ENCODE assay signal across 8 cellular contexts in the genomic region with DNA sequence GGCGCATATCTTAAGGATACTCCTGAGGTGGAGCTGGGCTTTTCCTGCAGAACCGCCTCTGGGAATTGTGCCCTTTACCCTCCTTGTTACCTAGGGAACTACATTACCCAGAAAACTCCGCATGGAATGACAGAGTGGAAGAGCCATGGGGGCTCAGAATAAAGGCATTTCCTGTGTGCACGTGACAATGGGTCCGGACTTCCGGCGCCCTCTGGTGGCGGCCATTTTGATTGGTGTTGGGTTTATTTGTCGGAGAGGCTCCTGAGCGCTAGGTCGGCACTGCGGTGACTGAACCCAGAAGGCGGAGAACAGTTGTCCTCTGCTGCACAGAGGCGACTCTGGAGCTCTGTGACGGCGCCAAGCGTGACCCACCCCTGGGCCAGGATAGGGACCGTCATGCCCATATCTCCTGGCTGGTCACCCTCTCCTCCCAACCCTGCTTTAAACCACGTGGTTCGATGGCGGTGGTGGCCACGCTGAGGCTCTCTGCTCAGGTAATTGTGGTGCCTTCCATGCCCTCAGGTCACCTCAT. TPM values are rescaled to one million over a fixed set of nuclear protein-coding genes. Genes with fewer than 3 reads are reported as not detected.
DNase-seq lines count a peak whose midpoint lies in the region; ATAC-seq and TF ChIP-seq lines count a peak whose summit lies in the region.

A gene (plus strand): TSS at position 229 of the 532 bp plus-strand sequence. CDS start 230 bp downstream, at position 459.

- 0 out of 2 replicates have a peak, but pooled peaks cover 9% of the 10 kb centered on the region for H3K36me3 ChIP-seq in WERI-Rb-1

- no peak for TF ChIP-seq CTCF in WERI-Rb-1 (IDR thresholded peaks at IDR 0.05; ENCODE audit: low read depth, low read length)

- no peaks in the 10 kb centered on the region for H3K9me3 ChIP-seq in WERI-Rb-1 (ENCODE audit: severe bottlenecking)

- intact Hi-C loops in left colon (cut with DNase I, micrococcal nuclease): no loop called here

- DNase-seq in NCI-H526 (lab: John Stamatoyannopoulos, UW) (peak; percentile 12 to 50), NCI-H526 treated with DMSO at 0.1 percent for 48 hours (lab: John Stamatoyannopoulos, UW) (no peak), WERI-Rb-1 (peak; percentile 91), ecto neural progenitor cell (ENCODE audit: low spot score) (peak; percentile 93), left colon (peak in 1 of 2 donors; percentile 60), smooth muscle cell of the brain vasculature (ENCODE audit: low read depth, low spot score) (peak; percentile 45), AG20443 (ENCODE audit: low spot score) (no peak), GM19240 (ENCODE audit: insufficient read length, low spot score) (no peak)

- ATAC-seq in left colon: peak; percentile 74

- H3K27me3 ChIP-seq in WERI-Rb-1 (ENCODE audit: insufficient read depth, low read depth, severe bottlenecking): no peaks in the 10 kb centered on the region

- H3K27ac ChIP-seq in WERI-Rb-1: peak within 1 kb of the TSS; percentile 84

- peak within 1 kb of the TSS; percentile 67 for H3K4me3 ChIP-seq in WERI-Rb-1 (ENCODE audit: low read depth, low read length)

RNA-seq across cellular contexts. Expression of the gene that starts here (rescaled TPM):
- 10 to 100 TPM; 13.0 to 22.4 TPM for total RNA-seq in left colon

Comparison
In these comparisons a context has a peak if more than half of its experiments do, and no peak if none do; other contexts are left out.
1. DNase-seq: peak in NCI-H526 (2 of 2), WERI-Rb-1 (single experiment), ecto neural progenitor cell (single experiment) and smooth muscle cell of the brain vasculature (single experiment); none in NCI-H526 treated with DMSO at 0.1 percent for 48 hours (single experiment), AG20443 (single experiment) and GM19240 (single experiment).